In genomic region chr1:27399251-27399885, GRCh38 we compare ENCODE assay signal across 17 cellular contexts. TPM values are rescaled to one million over a fixed set of nuclear protein-coding genes. Genes with fewer than 3 reads are reported as not detected.
A peak's percentile ranks its signal among the peaks of the same experiment; 100 is the strongest.
DNase-seq lines count a peak whose midpoint lies in the region; ATAC-seq, FAIRE-seq and TF ChIP-seq lines count a peak whose summit lies in the region.
"Had no signal": no experiment of that assay in that cellular context is flagged by ENCODE, and none has a peak within 500 bp of the region (broad histone marks: within the 10 kb centered on the region; RNA-seq: fewer than 3 reads in every experiment).

No MANE protein-coding gene starts in this region.

- H3K4me3 ChIP-seq in right cardiac atrium (ENCODE audit: low read length), result no peak overlapping the region
- no peak overlapping the region for H3K4me3 ChIP-seq in right atrium auricular region
- no peak overlapping the region for H3K4me3 ChIP-seq in small intestine (ENCODE audit: low read depth in 1 of 2, low read length in 2 of 2)
- H3K4me3 ChIP-seq: lung had no signal

- H3K4me1 ChIP-seq in right cardiac atrium (ENCODE audit: control insufficient read depth, insufficient read depth, low read length) (peaks cover 23% of the 10 kb centered on the region), right atrium auricular region (peaks cover 0 to 67% of the 10 kb centered on the region in 2 donors), small intestine (ENCODE audit: control insufficient read depth in 2 of 2, insufficient read depth in 1 of 2, low read depth in 1 of 2, low read length in 1 of 2) (no peaks in the 10 kb centered on the region)

- no peak for FAIRE-seq in small intestine (lab: Jason Lieb, UNC)

- intact Hi-C loops in right cardiac atrium (cut with DNase I), result loop anchor here in 1 of 4 donors (10.0 kb wide), 1 partner anchor 265 kb away; no protein-coding TSS in a partner anchor

- H3K36me3 Mint-ChIP-seq in memory B cell, result no peaks in the 10 kb centered on the region

- in situ Hi-C loops in GM13976 (cut with MboI; ENCODE audit: low sequenced_read_pairs, unreplicated experiment), result loop anchor here (10.0 kb wide), 2 partner anchors 205 to 265 kb away; partner anchors contain the start of gene AHDC1

- no peaks in the 10 kb centered on the region for H3K27me3 Mint-ChIP-seq in memory B cell

- 33% methylated on average over 18 of the region's 18 CpGs for WGBS in right cardiac atrium
- WGBS in small intestine, 3 donors, result 48 to 60% (median 49%) methylated on average over 17 to 18 of the region's 18 CpGs

- no peak for ATAC-seq in right cardiac atrium
- ATAC-seq in memory B cell (ENCODE audit: low read depth), result no peak
- ATAC-seq in GM21360 (IDR thresholded peaks at IDR 0.05; ENCODE audit: unreplicated experiment), result no peak
- ATAC-seq: sciatic nerve had no signal

- H3K4me3 Mint-ChIP-seq in memory B cell, result no peak overlapping the region

- TF ChIP-seq CTCF in right atrium auricular region (IDR thresholded peaks at IDR 0.05) (no peak), GM13976 (IDR thresholded peaks at IDR 0.05; ENCODE audit: borderline replicate concordance, control extremely low read depth, extremely low read depth, insufficient read depth, missing control alignments) (no peak)

- no peaks in the 10 kb centered on the region for H3K9me3 Mint-ChIP-seq in memory B cell

- H3K9me3 ChIP-seq in right cardiac atrium (ENCODE audit: control insufficient read depth, low read length), result no peaks in the 10 kb centered on the region
- H3K9me3 ChIP-seq in right atrium auricular region, result no peaks in the 10 kb centered on the region
- no peaks in the 10 kb centered on the region for H3K9me3 ChIP-seq in small intestine (ENCODE audit: control insufficient read depth, low read depth)

- H3K27ac ChIP-seq in right cardiac atrium (ENCODE audit: low read length) (no peak overlapping the region), right atrium auricular region (peak overlapping the region in 1 of 2 donors; percentile 9), small intestine (ENCODE audit: low read depth in 1 of 2, low read length in 1 of 2) (no peak overlapping the region)

- peak overlapping the region; percentile 41 for H3K27ac Mint-ChIP-seq in memory B cell

- peak in 2 of 3 donors; percentile 70 to 76 for DNase-seq in right cardiac atrium
- DNase-seq in right atrium auricular region (ENCODE audit: low spot score), result no peak
- peak; percentile 43 for DNase-seq in SK-N-DZ (ENCODE audit: low spot score)
- DNase-seq in memory B cell (ENCODE audit: low spot score in 2 of 2), result no peak
- DNase-seq in stimulated activated CD4-positive, alpha-beta T cell treated with anti-CD3 and anti-CD28 coated beads, Interleukin-2, amount 100 ng/mL, for 48 hours, result no peak
- DNase-seq in GM13976 (ENCODE audit: low spot score), result no peak
- no peak for DNase-seq in small intestine
- DNase-seq: activated gamma-delta T cell treated with Interleukin-2 at 50 U/mL for 16 hours; erythroblast; GDM1; H7; NCI-H2107; stimulated activated CD4-positive, alpha-beta T cell treated with anti-CD3 and anti-CD28 coated beads, Interleukin-2, amount 100 ng/mL, for 24 hours; T-helper 2 cell had no signal

- H3K36me3 ChIP-seq in right atrium auricular region (no peaks in the 10 kb centered on the region), small intestine (ENCODE audit: control insufficient read depth in 2 of 2, insufficient read depth in 2 of 2, low read length in 2 of 2) (no peaks in the 10 kb centered on the region)

- H3K4me1 Mint-ChIP-seq in memory B cell, result peaks cover 27% of the 10 kb centered on the region

- no peaks in the 10 kb centered on the region for H3K27me3 ChIP-seq in right cardiac atrium (ENCODE audit: control insufficient read depth, insufficient read depth)
- H3K27me3 ChIP-seq in right atrium auricular region, result no peaks in the 10 kb centered on the region
- no peaks in the 10 kb centered on the region for H3K27me3 ChIP-seq in small intestine (ENCODE audit: control insufficient read depth in 2 of 2, insufficient read depth in 2 of 2, low read length in 2 of 2)

RNA-seq across cellular contexts. Expression of gene GPR3, which starts 6.9 kb away (rescaled TPM):
- total RNA-seq in right cardiac atrium (1 to 10 TPM in 1 of 4 donors, under 1 TPM in 3; 0.46 to 3.3 (median 0.68) TPM), right atrium auricular region (1 to 10 TPM; 2.9 to 4.4 TPM)
- polyA plus RNA-seq in right cardiac atrium (1.7 TPM), small intestine (under 1 TPM in 1 of 3 donors, not detected in 2; 0.36 TPM)
- 0.71 and 0.82 TPM in 2 replicates for polyA plus RNA-seq in SK-N-DZ (2014; cell fraction: cytosol; rRNA removed)
- polyA plus RNA-seq in SK-N-DZ (2014; cell fraction: nucleus; rRNA removed), result 0.53 and 0.73 TPM in 2 replicates

RNA-seq across cellular contexts. Expression of gene CD164L2, which starts 16.2 kb away (rescaled TPM):
- not detected for total RNA-seq in right cardiac atrium
- polyA plus RNA-seq in right cardiac atrium, result not detected
- total RNA-seq in right atrium auricular region, result not detected
- not detected in 2 replicates for polyA plus RNA-seq in SK-N-DZ (2014; cell fraction: cytosol; rRNA removed)
- not detected in 2 replicates for polyA plus RNA-seq in SK-N-DZ (2014; cell fraction: nucleus; rRNA removed)
- polyA plus RNA-seq in small intestine, result under 1 TPM in 1 of 3 donors, not detected in 2; 0.04 TPM
- total RNA-seq: sciatic nerve had no signal

RNA-seq across cellular contexts. Expression of gene FCN3, which starts 24.7 kb away (rescaled TPM):
- total RNA-seq in right cardiac atrium (10 to 100 TPM in 3 of 4 donors, 1 to 10 TPM in 1; 5.8 to 46.0 (median 11.9) TPM), right atrium auricular region (10 to 100 TPM; 21.1 to 36.6 TPM)
- polyA plus RNA-seq in right cardiac atrium (98.1 TPM), small intestine (1 to 10 TPM in 2 of 3 donors, under 1 TPM in 1; 0.89 to 3.6 (median 1.6) TPM)
- polyA plus RNA-seq in SK-N-DZ (2014; cell fraction: cytosol; rRNA removed), result not detected in 2 replicates
- not detected in 2 replicates for polyA plus RNA-seq in SK-N-DZ (2014; cell fraction: nucleus; rRNA removed)

RNA-seq across cellular contexts. Expression of gene MAP3K6, which starts 32.6 kb away (rescaled TPM):
- total RNA-seq in right cardiac atrium (10 to 100 TPM; 40.7 to 52.7 (median 45.9) TPM), right atrium auricular region (10 to 100 TPM; 31.3 to 42.1 TPM)
- polyA plus RNA-seq in right cardiac atrium (47.5 TPM), small intestine (10 to 100 TPM in 1 of 3 donors, 1 to 10 TPM in 2; 1.6 to 19.4 (median 5.1) TPM)
- polyA plus RNA-seq in SK-N-DZ (2014; cell fraction: cytosol; rRNA removed), result 1.1 and 1.7 TPM in 2 replicates
- 21.1 and 28.0 TPM in 2 replicates for polyA plus RNA-seq in SK-N-DZ (2014; cell fraction: nucleus; rRNA removed)

RNA-seq across cellular contexts. Expression of gene SYTL1, which starts 57.5 kb away (rescaled TPM):
- total RNA-seq in right cardiac atrium (1 to 10 TPM in 3 of 4 donors, under 1 TPM in 1; 0.39 to 2.9 (median 2.0) TPM), right atrium auricular region (1 to 10 TPM; 1.3 to 1.8 TPM)
- polyA plus RNA-seq in right cardiac atrium (2.1 TPM), small intestine (1 to 10 TPM; 2.5 to 9.5 (median 5.2) TPM)
- 0.56 and 0.86 TPM in 2 replicates for polyA plus RNA-seq in SK-N-DZ (2014; cell fraction: cytosol; rRNA removed)
- 2.0 and 5.2 TPM in 2 replicates for polyA plus RNA-seq in SK-N-DZ (2014; cell fraction: nucleus; rRNA removed)

Comparison
In these comparisons a context has a peak if more than half of its experiments do, and no peak if none do; other contexts are left out.
1. DNase-seq: peak in right cardiac atrium (2 of 3) and SK-N-DZ (single experiment); none in right atrium auricular region (single experiment), memory B cell (0 of 2), stimulated activated CD4-positive, alpha-beta T cell treated with anti-CD3 and anti-CD28 coated beads, Interleukin-2, amount 100 ng/mL, for 48 hours (0 of 2), GM13976 (single experiment) and small intestine (single experiment).